In genomic region chr12:68078737-68079136, GRCh38 we compare ENCODE assay signal across 17 cellular contexts.
A peak's percentile ranks its signal among the peaks of the same experiment; 100 is the strongest.
DNase-seq lines count a peak whose midpoint lies in the region; ATAC-seq and TF ChIP-seq lines count a peak whose summit lies in the region.
"Had no signal": no experiment of that assay in that cellular context is flagged by ENCODE, and none has a peak within 500 bp of the region (broad histone marks: within the 10 kb centered on the region; RNA-seq: fewer than 3 reads in every experiment).

No MANE protein-coding gene starts in this region.

- peaks cover 3 to 6% of the 10 kb centered on the region in 2 donors for H3K9me3 Mint-ChIP-seq in activated T-cell treated with anti-CD3 and anti-CD28 coated beads, Interleukin-2, amount 50 U/mL, for 72 hours

- no peak for ATAC-seq in activated T-cell treated with anti-CD3 and anti-CD28 coated beads, Interleukin-2, amount 50 U/mL, for 72 hours (replicated peaks in 1 of 2)
- ATAC-seq: CD8-positive, alpha-beta T cell; GM23338 had no signal

- no peak for TF ChIP-seq EP300 in tibial nerve (IDR thresholded peaks at IDR 0.05)

- H3K36me3 ChIP-seq in Loucy (ENCODE audit: insufficient read depth, low read length) (no peaks in the 10 kb centered on the region), tibial nerve (no peaks in the 10 kb centered on the region), vagina (no peaks in the 10 kb centered on the region)

- peaks cover 4 to 6% of the 10 kb centered on the region in 2 donors for H3K36me3 Mint-ChIP-seq in activated T-cell treated with anti-CD3 and anti-CD28 coated beads, Interleukin-2, amount 50 U/mL, for 72 hours (ENCODE audit: insufficient read depth in 2 of 2)
- H3K36me3 Mint-ChIP-seq: CD14-positive monocyte had no signal

- 76 to 81% methylated on average over 4 of the region's 4 CpGs for WGBS in tibial nerve, 2 donors

- H3K27ac ChIP-seq in tibial nerve (no peak overlapping the region), vagina (no peak overlapping the region)

- TF ChIP-seq CTCF in Loucy (conservative IDR thresholded peaks at IDR 0.05; ENCODE audit: low read length) (no peak), tibial nerve (IDR thresholded peaks at IDR 0.05) (no peak), vagina (IDR thresholded peaks at IDR 0.05) (no peak)

- H3K4me1 Mint-ChIP-seq in activated T-cell treated with anti-CD3 and anti-CD28 coated beads, Interleukin-2, amount 50 U/mL, for 72 hours (ENCODE audit: low read depth), result peaks cover 23% of the 10 kb centered on the region
- H3K4me1 Mint-ChIP-seq: CD14-positive monocyte had no signal

- H3F3A ChIP-seq in Loucy (ENCODE audit: low read depth), result no peaks in the 10 kb centered on the region

- H3K9ac ChIP-seq in Loucy (ENCODE audit: low read depth, low read length, poor library complexity, severe bottlenecking), result no peak overlapping the region

- peak overlapping the region in 1 of 2 donors; percentile 21 for H3K4me3 Mint-ChIP-seq in activated T-cell treated with anti-CD3 and anti-CD28 coated beads, Interleukin-2, amount 50 U/mL, for 72 hours
- H3K4me3 Mint-ChIP-seq: CD14-positive monocyte; CD8-positive, alpha-beta T cell; GM23338 had no signal

- no peaks in the 10 kb centered on the region for H3K9me2 ChIP-seq in Loucy (replicated peaks; ENCODE audit: low read depth, low read length)

- H3K9me3 ChIP-seq in Loucy (ENCODE audit: insufficient read depth, low read depth, low read length) (no peaks in the 10 kb centered on the region; the same call in 1 of the 2 replicates), tibial nerve (peaks cover 0 to 7% (median 0%) of the 10 kb centered on the region in 4 donors), vagina (no peaks in the 10 kb centered on the region)

- H3K27ac Mint-ChIP-seq in activated T-cell treated with anti-CD3 and anti-CD28 coated beads, Interleukin-2, amount 50 U/mL, for 72 hours, result peak overlapping the region; percentile 21
- H3K27ac Mint-ChIP-seq: CD14-positive monocyte; CD8-positive, alpha-beta T cell; GM23338 had no signal

- TF ChIP-seq POLR2A in tibial nerve (IDR thresholded peaks at IDR 0.05) (no peak), vagina (IDR thresholded peaks at IDR 0.05) (no peak)

- H3K4me2 ChIP-seq in Loucy (ENCODE audit: low read depth, low read length, poor library complexity, severe bottlenecking), result no peak overlapping the region
- H3K4me2 ChIP-seq: GM23338 had no signal

- H3K4me3 ChIP-seq in Loucy (ENCODE audit: low read length, poor library complexity, severe bottlenecking), result no peak overlapping the region
- H3K4me3 ChIP-seq in tibial nerve, result no peak overlapping the region
- H3K4me3 ChIP-seq in vagina, result no peak overlapping the region
- H3K4me3 ChIP-seq: GM23338 had no signal

- no peaks in the 10 kb centered on the region for H3K27me3 Mint-ChIP-seq in activated T-cell treated with anti-CD3 and anti-CD28 coated beads, Interleukin-2, amount 50 U/mL, for 72 hours (ENCODE audit: low read depth)

- intact Hi-C loops in vagina (cut with DNase I), result no loop called here

- H3K4me1 ChIP-seq in Loucy (ENCODE audit: insufficient read depth, low read length, poor library complexity, severe bottlenecking) (peaks cover 5% of the 10 kb centered on the region), tibial nerve (no peaks in the 10 kb centered on the region), vagina (no peaks in the 10 kb centered on the region)

- no peaks in the 10 kb centered on the region for H3K27me3 ChIP-seq in Loucy (ENCODE audit: insufficient read depth, low read length, poor library complexity, severe bottlenecking)
- no peaks in the 10 kb centered on the region for H3K27me3 ChIP-seq in tibial nerve
- H3K27me3 ChIP-seq in vagina, result no peaks in the 10 kb centered on the region

- H3K79me2 ChIP-seq in Loucy (ENCODE audit: insufficient read depth, low read length), result no peaks in the 10 kb centered on the region

- 0 out of 2 replicates have a peak overlapping the region, but pooled peaks have one; percentile 33 for H2AFZ ChIP-seq in Loucy (ENCODE audit: low read length)
- H2AFZ ChIP-seq: GM23338 had no signal

- no peaks in the 10 kb centered on the region for H4K20me1 ChIP-seq in Loucy (ENCODE audit: insufficient read depth, low read length, poor library complexity, severe bottlenecking)

- no peak for DNase-seq in activated T-cell treated with anti-CD3 and anti-CD28 coated beads, Interleukin-2, amount 50 U/mL, for 72 hours
- DNase-seq in activated T-cell treated with anti-CD3 and anti-CD28 coated beads, Interleukin-2, amount 50 U/mL, for 48 hours, result no peak
- DNase-seq in NCI-H69 (lab: John Stamatoyannopoulos, UW) (peak; percentile 11), islet precursor cell (peak; percentile 74), tibial nerve (ENCODE audit: low spot score in 2 of 2) (no peak), A172 (ENCODE audit: low spot score) (no peak), vagina (ENCODE audit: extremely low spot score in 2 of 2) (no peak)
- DNase-seq: CD8-positive, alpha-beta T cell; COR-L47; DMS153; DMS79 treated with DMSO at 0.1 percent for 48 hours; EL; GDM1; H7 had no signal

Comparison
In these comparisons a context has a peak if more than half of its experiments do, and no peak if none do; other contexts are left out.
1. DNase-seq: peak in NCI-H69 (single experiment) and islet precursor cell (single experiment); none in activated T-cell treated with anti-CD3 and anti-CD28 coated beads, Interleukin-2, amount 50 U/mL, for 72 hours (0 of 2), activated T-cell treated with anti-CD3 and anti-CD28 coated beads, Interleukin-2, amount 50 U/mL, for 48 hours (0 of 2), tibial nerve (0 of 2), A172 (single experiment) and vagina (0 of 2).